In the genomic region with DNA sequence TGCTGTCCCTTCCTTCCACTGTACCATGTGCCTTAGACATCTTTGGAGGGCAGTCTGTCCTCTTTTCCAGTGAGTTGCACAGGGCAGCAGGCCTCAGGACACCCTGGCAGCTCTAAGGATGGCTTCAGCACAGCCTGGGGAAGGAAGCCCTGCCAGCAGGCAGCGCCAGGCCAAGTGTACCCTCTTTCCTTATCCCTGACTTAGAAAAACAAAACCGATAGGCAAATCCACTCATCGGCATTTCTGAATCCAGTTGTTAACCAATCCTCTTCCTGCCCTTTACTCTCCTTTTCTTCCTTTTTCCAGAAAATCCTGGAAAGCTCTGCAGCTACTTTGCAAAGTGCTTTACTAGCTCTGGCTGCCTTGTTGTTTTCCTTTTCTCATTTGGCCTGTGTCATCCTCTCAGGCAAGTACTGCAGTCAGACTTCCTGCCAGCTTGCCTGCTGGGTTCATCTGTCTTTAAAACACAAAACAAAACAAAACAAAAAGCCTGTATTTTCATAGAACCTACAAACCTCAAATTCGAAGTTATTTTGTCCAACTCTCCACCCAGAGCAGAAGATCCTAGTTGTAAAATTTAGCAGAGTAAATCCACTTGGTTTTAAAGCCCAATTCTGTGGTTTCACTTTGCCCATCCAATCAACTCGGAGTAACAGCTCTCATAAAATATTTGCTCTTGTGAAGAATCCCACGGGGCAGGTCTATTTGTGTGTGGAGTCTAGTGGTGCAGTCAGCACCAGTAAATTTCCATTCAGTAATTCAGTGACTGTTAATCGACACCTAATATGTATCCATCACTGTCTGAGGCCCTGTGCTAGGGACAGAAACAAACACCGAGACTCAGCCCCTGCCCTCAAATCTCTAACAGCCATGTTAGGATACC, we compare ENCODE assay signal across 8 cellular contexts. TPM values are rescaled to one million over a fixed set of nuclear protein-coding genes. Genes with fewer than 3 reads are reported as not detected.
DNase-seq lines count a peak whose midpoint lies in the region; ATAC-seq, FAIRE-seq and TF ChIP-seq lines count a peak whose summit lies in the region.

No MANE protein-coding gene starts in this region.

- H3K4me2 ChIP-seq in A549: peak overlapping the region; percentile 68

- no peak for TF ChIP-seq CTCF in A549 (IDR thresholded peaks at IDR 0.05)
- no peak for TF ChIP-seq CTCF in natural killer cell (IDR thresholded peaks at IDR 0.05)

- H3K9me3 Mint-ChIP-seq in natural killer cell: no peaks in the 10 kb centered on the region

- peak; percentile 53 to 68 for DNase-seq in A549 (ENCODE audit: low read depth in 1 of 2, low spot score in 1 of 2)
- DNase-seq in GM12891 (ENCODE audit: insufficient read length, low spot score): no peak
- peak; percentile 72 for DNase-seq in NCI-H2029 (lab: John Stamatoyannopoulos, UW)
- no peak for DNase-seq in natural killer cell
- DNase-seq in NCI-H1048 (lab: John Stamatoyannopoulos, UW): no peak

- H3K36me3 Mint-ChIP-seq in natural killer cell: no peaks in the 10 kb centered on the region

- 3% methylated on average over 8 of the region's 8 CpGs for WGBS in A549 (ENCODE audit: missing lambda C conversion rate)

- no peaks in the 10 kb centered on the region for H3K9me3 ChIP-seq in A549

- peak; percentile 63 to 66 for ATAC-seq in A549
- ATAC-seq in HG02885 (IDR thresholded peaks at IDR 0.05; ENCODE audit: poor library complexity, unreplicated experiment): peak; percentile 57
- peak; percentile 81 to 83 for ATAC-seq in activated CD4-positive, CD25-positive, alpha-beta regulatory T cell treated with anti-CD3 and anti-CD28 coated beads, Interleukin-2, amount 50 U/mL, for 24 hours
- peak; percentile 40 for ATAC-seq in esophagus mucosa
- peak; percentile 39 to 65 (median 46) for ATAC-seq in natural killer cell

- peak overlapping the region; percentile 86 for H3K4me3 Mint-ChIP-seq in natural killer cell

- peak overlapping the region; percentile 90 for H3K27ac ChIP-seq in A549

- intact Hi-C loops in natural killer cell (cut with micrococcal nuclease): loop anchor here (1.0 to 2.0 kb wide), 3 partner anchors 8 to 46 kb away; a partner anchor contains a TSS

- TF ChIP-seq POLR2A in A549 (IDR thresholded peaks at IDR 0.05; ENCODE audit: low read length): no peak
- peak; percentile 35; the same call in 1 of the 2 replicates for TF ChIP-seq POLR2A in GM12891 (IDR thresholded peaks at IDR 0.05; ENCODE audit: low read depth, low read length)

- peak overlapping the region; percentile 93 to 98 for H3K27ac Mint-ChIP-seq in natural killer cell

- H3K27me3 Mint-ChIP-seq in natural killer cell (ENCODE audit: low read depth in 2 of 2): no peaks in the 10 kb centered on the region

- CTCF ChIA-PET in A549 (lab: Yijun Ruan, JAX): interaction anchor here (1.2 to 3.5 kb wide), 6 partner anchors 8 to 47 kb away, joined by 4 to 25 read pairs (median 4); a partner anchor contains a TSS

- H3K4me1 Mint-ChIP-seq in natural killer cell: peaks cover 65 to 73% of the 10 kb centered on the region in 2 donors

- TF ChIP-seq RAD21 in A549 (conservative IDR thresholded peaks at IDR 0.05 in 1 of 2, IDR thresholded peaks at IDR 0.05 in 1 of 2): no peak

- no peak for TF ChIP-seq EP300 in A549 (IDR thresholded peaks at IDR 0.05)

- POLR2A ChIA-PET in A549 (lab: Yijun Ruan, JAX): interaction anchor here (1.2 to 7.5 kb wide), 6 partner anchors 8 to 218 kb away, joined by 3 to 156 read pairs (median 8); a partner anchor contains a TSS

- FAIRE-seq in A549 (lab: Jason Lieb, UNC) (no peak), GM12891 (lab: Jason Lieb, UNC) (peak; percentile 69)

- peak overlapping the region; percentile 20 for H3K4me3 ChIP-seq in A549

- peaks cover 51% of the 10 kb centered on the region for H3K4me1 ChIP-seq in A549

TF ChIP-seq in A549, 52 proteins besides CTCF, POLR2A, EP300 and RAD21 (continues in another document):
- no peak for TF ChIP-seq CHD2 (IDR thresholded peaks at IDR 0.05; ENCODE audit: low read length, partially characterized antibody)
- TF ChIP-seq KDM5A (IDR thresholded peaks at IDR 0.05): no peak
- TF ChIP-seq HOXA7 (CRISPR knock-in tag; IDR thresholded peaks at IDR 0.05): 0 out of 2 replicates have a peak, but pooled peaks have one; percentile 64
- TF ChIP-seq, protein P1, sequence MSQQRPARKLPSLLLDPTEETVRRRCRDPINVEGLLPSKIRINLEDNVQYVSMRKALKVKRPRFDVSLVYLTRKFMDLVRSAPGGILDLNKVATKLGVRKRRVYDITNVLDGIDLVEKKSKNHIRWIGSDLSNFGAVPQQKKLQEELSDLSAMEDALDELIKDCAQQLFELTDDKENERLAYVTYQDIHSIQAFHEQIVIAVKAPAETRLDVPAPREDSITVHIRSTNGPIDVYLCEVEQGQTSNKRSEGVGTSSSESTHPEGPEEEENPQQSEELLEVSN (IDR thresholded peaks at IDR 0.05; ENCODE audit: borderline replicate concordance, low read depth): peak; percentile 33; the same call in 1 of the 2 replicates
- TF ChIP-seq POLR2AphosphoS2 (conservative IDR thresholded peaks at IDR 0.05; ENCODE audit: low read length): no peak
- TF ChIP-seq JUN (IDR thresholded peaks at IDR 0.05): peak; percentile 49 to 55; a peak in 2 of 5 replicates
- TF ChIP-seq, protein P2, sequence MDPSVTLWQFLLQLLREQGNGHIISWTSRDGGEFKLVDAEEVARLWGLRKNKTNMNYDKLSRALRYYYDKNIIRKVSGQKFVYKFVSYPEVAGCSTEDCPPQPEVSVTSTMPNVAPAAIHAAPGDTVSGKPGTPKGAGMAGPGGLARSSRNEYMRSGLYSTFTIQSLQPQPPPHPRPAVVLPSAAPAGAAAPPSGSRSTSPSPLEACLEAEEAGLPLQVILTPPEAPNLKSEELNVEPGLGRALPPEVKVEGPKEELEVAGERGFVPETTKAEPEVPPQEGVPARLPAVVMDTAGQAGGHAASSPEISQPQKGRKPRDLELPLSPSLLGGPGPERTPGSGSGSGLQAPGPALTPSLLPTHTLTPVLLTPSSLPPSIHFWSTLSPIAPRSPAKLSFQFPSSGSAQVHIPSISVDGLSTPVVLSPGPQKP (IDR thresholded peaks at IDR 0.05; ENCODE audit: low read depth, low read length): no peak
- TF ChIP-seq HEYL (CRISPR knock-in tag; IDR thresholded peaks at IDR 0.05): 0 out of 2 replicates have a peak, but pooled peaks have one; percentile 20
- peak; percentile 44; the same call in 1 of the 2 replicates for TF ChIP-seq PHF8 (IDR thresholded peaks at IDR 0.05; ENCODE audit: borderline replicate concordance, low read depth)
- no peak for TF ChIP-seq FOSL2 (IDR thresholded peaks at IDR 0.05)
- no peak for TF ChIP-seq FOSL2 (CRISPR knock-in tag; IDR thresholded peaks at IDR 0.05)
- TF ChIP-seq ZC3H11A (IDR thresholded peaks at IDR 0.05): no peak

TF ChIP-seq in GM12891, 5 proteins besides CTCF, POLR2A, EP300 and RAD21:
- TF ChIP-seq SPI1 (IDR thresholded peaks at IDR 0.05; ENCODE audit: low read depth, low read length): no peak
- TF ChIP-seq TAF1 (IDR thresholded peaks at IDR 0.05; ENCODE audit: low read depth, low read length): peak; percentile 35

RNA-seq across cellular contexts. Expression of a gene that starts 45.2 kb away (rescaled TPM):
- 86.8 and 134 TPM in 2 replicates for polyA plus RNA-seq in A549 (2011; rRNA removed)
- 207 and 256 TPM in 2 replicates for polyA plus RNA-seq in A549 (2012; cell fraction: cytosol; rRNA removed)
- polyA plus RNA-seq in A549 (2012; cell fraction: nucleus; rRNA removed): 280 and 285 TPM in 2 replicates
- 284 to 310 TPM (median 304 TPM) in 3 replicates for polyA plus RNA-seq in A549 (2017; fragmentation: RNase III; extraction: RNeasy Plus Mini Kit Qiagen cat#74134 plus additional on column Dnase treatment)
- 92.8 and 115 TPM in 2 replicates for polyA minus RNA-seq in A549 (2011; rRNA and poly(A)+ RNA removed)
- polyA plus RNA-seq in GM12891 (2012; ENCODE audit: low read depth, missing spikeins): 235 TPM
- total RNA-seq in esophagus mucosa: 214 TPM
- total RNA-seq in natural killer cell: 100 to 1,000 TPM; 329 to 358 (median 352) TPM

RNA-seq across cellular contexts. Expression of a gene that starts 58.3 kb away (rescaled TPM):
- polyA plus RNA-seq in A549 (2011; rRNA removed) (10.4 and 14.8 TPM in 2 replicates), A549 (2017; fragmentation: RNase III; extraction: RNeasy Plus Mini Kit Qiagen cat#74134 plus additional on column Dnase treatment) (8.1 to 9.5 TPM (median 8.3 TPM) in 3 replicates)
- polyA plus RNA-seq in A549 (2012; cell fraction: cytosol; rRNA removed): 3.6 and 4.9 TPM in 2 replicates
- polyA plus RNA-seq in A549 (2012; cell fraction: nucleus; rRNA removed): 5.0 and 7.0 TPM in 2 replicates
- polyA minus RNA-seq in A549 (2011; rRNA and poly(A)+ RNA removed): 49.4 and 61.1 TPM in 2 replicates
- 7.6 TPM for polyA plus RNA-seq in GM12891 (2012; ENCODE audit: low read depth, missing spikeins)
- total RNA-seq in esophagus mucosa (4.9 TPM), natural killer cell (10 to 100 TPM; 22.7 to 31.5 (median 25.7) TPM)

Comparison
In these comparisons a context has a peak if more than half of its experiments do, and no peak if none do; other contexts are left out.
1. DNase-seq: peak in A549 (2 of 2) and NCI-H2029 (single experiment); none in GM12891 (single experiment), natural killer cell (single experiment) and NCI-H1048 (single experiment).
2. Peak in every context shown above with its lines, with median percentiles within 50 percentile points of each other: ATAC-seq.